In the genomic region with DNA sequence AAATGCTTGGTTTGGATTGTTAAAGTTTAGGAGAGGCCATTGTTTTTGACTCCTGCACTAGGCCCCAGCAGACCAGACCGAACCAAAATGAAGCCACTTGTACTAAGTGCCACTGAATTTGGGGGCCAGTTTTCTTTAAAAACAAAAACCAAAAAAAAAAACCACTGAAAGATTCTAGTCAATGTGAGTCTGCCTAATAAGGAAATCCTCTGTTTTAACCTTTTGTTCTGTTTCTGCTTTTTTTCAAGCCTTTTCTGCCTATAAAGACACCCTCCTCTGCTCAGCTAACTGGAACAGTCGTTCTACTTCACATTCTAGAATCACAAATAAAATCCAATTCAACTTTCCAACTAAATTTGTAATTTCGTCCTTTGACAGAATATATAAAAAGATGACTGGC, we compare ENCODE assay signal across 12 cellular contexts.
A peak's percentile ranks its signal among the peaks of the same experiment; 100 is the strongest.
DNase-seq lines count a peak whose midpoint lies in the region; ATAC-seq and TF ChIP-seq lines count a peak whose summit lies in the region.
"Had no signal": no experiment of that assay in that cellular context is flagged by ENCODE, and none has a peak within 500 bp of the region (broad histone marks: within the 10 kb centered on the region; RNA-seq: fewer than 3 reads in every experiment).

No MANE protein-coding gene starts in this region.

- H3K27me3 ChIP-seq in testis: no peaks in the 10 kb centered on the region
- H3K27me3 ChIP-seq: hepatocyte had no signal

- H3K9me3 ChIP-seq in OCI-LY7 (ENCODE audit: low read length) (no peaks in the 10 kb centered on the region), testis (no peaks in the 10 kb centered on the region)

- H3K27ac Mint-ChIP-seq in activated T-cell treated with anti-CD3 and anti-CD28 coated beads, Interleukin-2, amount 50 U/mL, for 72 hours: peak overlapping the region; percentile 100
- peak overlapping the region; percentile 75 for H3K27ac Mint-ChIP-seq in dendritic cell treated with granulocyte-macrophage colony-stimulating factor and Interleukin-4, amounts not matched to agents 40 ng/mL and 50 ng/mL, for 4 days

- H3K4me3 Mint-ChIP-seq in activated T-cell treated with anti-CD3 and anti-CD28 coated beads, Interleukin-2, amount 50 U/mL, for 72 hours: peak overlapping the region; percentile 91 to 98
- no peak overlapping the region for H3K4me3 Mint-ChIP-seq in dendritic cell treated with granulocyte-macrophage colony-stimulating factor and Interleukin-4, amounts not matched to agents 40 ng/mL and 50 ng/mL, for 4 days

- peak overlapping the region; percentile 32; the same call in 1 of the 2 replicates for H2AFZ ChIP-seq in OCI-LY7 (ENCODE audit: low read length)
- H2AFZ ChIP-seq: hepatocyte had no signal

- ATAC-seq in activated T-cell treated with anti-CD3 and anti-CD28 coated beads, Interleukin-2, amount 50 U/mL, for 72 hours (replicated peaks in 1 of 2): peak in 1 of 2 donors; percentile 11
- no peak for ATAC-seq in HG03565 (IDR thresholded peaks at IDR 0.05; ENCODE audit: unreplicated experiment)

- peak overlapping the region; percentile 98 for H3K27ac ChIP-seq in OCI-LY7 (ENCODE audit: low read depth, low read length, poor library complexity, severe bottlenecking)
- H3K27ac ChIP-seq in testis: peak overlapping the region; percentile 78 to 89
- H3K27ac ChIP-seq: hepatocyte, RWPE1 had no signal

- TF ChIP-seq CTCF in OCI-LY7 (conservative IDR thresholded peaks at IDR 0.05; ENCODE audit: low read length) (no peak), testis (IDR thresholded peaks at IDR 0.05) (no peak)

- no peaks in the 10 kb centered on the region for H4K20me1 ChIP-seq in OCI-LY7 (ENCODE audit: insufficient read depth, low read length)

- H3K9me2 ChIP-seq in OCI-LY7 (ENCODE audit: insufficient read depth, low read length): no peaks in the 10 kb centered on the region

- intact Hi-C loops in OCI-LY7 (cut with micrococcal nuclease; ENCODE audit: unreplicated experiment) (loop anchor here (2.0 kb wide), 1 partner anchor 48 kb away; no protein-coding TSS in a partner anchor), testis (cut with DNase I; ENCODE audit: low total_unique reads) (no loop called here)
- intact Hi-C loops in dendritic cell treated with granulocyte-macrophage colony-stimulating factor and Interleukin-4, amounts not matched to agents 40 ng/mL and 50 ng/mL, for 4 days (cut with micrococcal nuclease): no loop called here

- H3K79me2 ChIP-seq in OCI-LY7 (ENCODE audit: insufficient read depth, low read depth, low read length): peaks cover 95% of the 10 kb centered on the region

- H3K36me3 ChIP-seq in OCI-LY7 (ENCODE audit: insufficient read depth, low read length): peaks cover 14% of the 10 kb centered on the region
- H3K36me3 ChIP-seq in testis (ENCODE audit: low read depth, missing control alignments): no peaks in the 10 kb centered on the region

- TF ChIP-seq POLR2A in testis (IDR thresholded peaks at IDR 0.05): no peak

- POLR2A ChIA-PET in OCI-LY7 (lab: Charles Lee): interaction anchor here (1.0 to 2.8 kb wide), 4 partner anchors 9 to 64 kb away, joined by 3 to 26 read pairs (median 6); a partner anchor contains a TSS

- CTCF ChIA-PET in OCI-LY7 (lab: Charles Lee; ENCODE audit: unreplicated experiment): no interaction called here

- no peaks in the 10 kb centered on the region for H3K27me3 Mint-ChIP-seq in activated T-cell treated with anti-CD3 and anti-CD28 coated beads, Interleukin-2, amount 50 U/mL, for 72 hours (ENCODE audit: low read depth)
- no peaks in the 10 kb centered on the region for H3K27me3 Mint-ChIP-seq in dendritic cell treated with granulocyte-macrophage colony-stimulating factor and Interleukin-4, amounts not matched to agents 40 ng/mL and 50 ng/mL, for 4 days

- no TSS peak for BruUV-seq in OCI-LY7 (replicated peaks; lab: Mats Ljungman, UMichigan)

- no peaks in the 10 kb centered on the region for H3K9me3 Mint-ChIP-seq in activated T-cell treated with anti-CD3 and anti-CD28 coated beads, Interleukin-2, amount 50 U/mL, for 72 hours
- H3K9me3 Mint-ChIP-seq in dendritic cell treated with granulocyte-macrophage colony-stimulating factor and Interleukin-4, amounts not matched to agents 40 ng/mL and 50 ng/mL, for 4 days: no peaks in the 10 kb centered on the region

- WGBS in testis, 2 donors: 43 to 53% methylated on average over 3 of the region's 3 CpGs

- peaks cover 99% of the 10 kb centered on the region for H3K4me1 Mint-ChIP-seq in activated T-cell treated with anti-CD3 and anti-CD28 coated beads, Interleukin-2, amount 50 U/mL, for 72 hours (ENCODE audit: low read depth)
- peaks cover 60% of the 10 kb centered on the region for H3K4me1 Mint-ChIP-seq in dendritic cell treated with granulocyte-macrophage colony-stimulating factor and Interleukin-4, amounts not matched to agents 40 ng/mL and 50 ng/mL, for 4 days (ENCODE audit: low read depth)

- H3K4me1 ChIP-seq in OCI-LY7 (ENCODE audit: insufficient read depth, low read length, poor library complexity, severe bottlenecking) (peaks cover 100% of the 10 kb centered on the region), testis (peaks cover 95% of the 10 kb centered on the region)

- no peak for DNase-seq in activated T-cell treated with anti-CD3 and anti-CD28 coated beads, Interleukin-2, amount 50 U/mL, for 72 hours
- no peak for DNase-seq in activated T-cell treated with anti-CD3 and anti-CD28 coated beads, Interleukin-2, amount 50 U/mL, for 48 hours
- DNase-seq in OCI-LY7 (ENCODE audit: low spot score) (peak; percentile 80), testis (no peak), NCI-H2081 treated with DMSO at 0.1 percent for 48 hours (lab: John Stamatoyannopoulos, UW) (no peak), epidermal melanocyte (ENCODE audit: insufficient read length, low spot score) (no peak)
- DNase-seq: EL had no signal

- H3K4me2 ChIP-seq in OCI-LY7 (ENCODE audit: low read length): peak overlapping the region; percentile 73
- H3K4me2 ChIP-seq: hepatocyte had no signal

- peak overlapping the region; percentile 54 for H3K4me3 ChIP-seq in OCI-LY7 (ENCODE audit: low read depth, low read length, poor library complexity, severe bottlenecking)
- no peak overlapping the region for H3K4me3 ChIP-seq in testis
- H3K4me3 ChIP-seq: hepatocyte, K562 had no signal

- H3K36me3 Mint-ChIP-seq in activated T-cell treated with anti-CD3 and anti-CD28 coated beads, Interleukin-2, amount 50 U/mL, for 72 hours (ENCODE audit: insufficient read depth in 2 of 2): peaks cover 0 to 5% of the 10 kb centered on the region in 2 donors
- peaks cover 28% of the 10 kb centered on the region for H3K36me3 Mint-ChIP-seq in dendritic cell treated with granulocyte-macrophage colony-stimulating factor and Interleukin-4, amounts not matched to agents 40 ng/mL and 50 ng/mL, for 4 days (ENCODE audit: low read depth)
